9 cellular contexts compared by ENCODE assay signal in genomic region chr20:38927902-38928578, GRCh38. TPM values are rescaled to one million over a fixed set of nuclear protein-coding genes. Genes with fewer than 3 reads are reported as not detected.
A peak's percentile ranks its signal among the peaks of the same experiment; 100 is the strongest.
DNase-seq lines count a peak whose midpoint lies in the region; ATAC-seq, FAIRE-seq and TF ChIP-seq lines count a peak whose summit lies in the region.
"Had no signal": no experiment of that assay in that cellular context is flagged by ENCODE, and none has a peak within 500 bp of the region (broad histone marks: within the 10 kb centered on the region; RNA-seq: fewer than 3 reads in every experiment).

No MANE protein-coding gene starts in this region.

- no peaks in the 10 kb centered on the region; a peak in 1 of 5 replicates for H3K27me3 ChIP-seq in HepG2 (ENCODE audit: control insufficient read depth in 1 of 2, insufficient read depth in 2 of 2, low read length in 2 of 2)
- no peaks in the 10 kb centered on the region for H3K27me3 ChIP-seq in right lobe of liver
- no peaks in the 10 kb centered on the region for H3K27me3 ChIP-seq in gastroesophageal sphincter

- H3K4me1 ChIP-seq in HepG2 (ENCODE audit: insufficient read depth, low read length): peaks cover 74% of the 10 kb centered on the region
- H3K4me1 ChIP-seq in right lobe of liver: peaks cover 0 to 9% (median 2%) of the 10 kb centered on the region in 4 donors
- peaks cover 0 to 67% (median 6%) of the 10 kb centered on the region in 3 donors for H3K4me1 ChIP-seq in gastroesophageal sphincter

- in situ Hi-C loops in HepG2 (cut with HindIII; ENCODE audit: extremely low pct_ligation_motif_present, low pct_unique_long_range_greater_than_20kb): no loop called here

- BruUV-seq in HepG2 (replicated peaks; lab: Mats Ljungman, UMichigan): no TSS peak

- H3K9ac ChIP-seq in HepG2 (ENCODE audit: insufficient read depth, low read depth, low read length): peak overlapping the region; percentile 94
- H3K9ac ChIP-seq in SK-N-MC (ENCODE audit: insufficient read length): peak overlapping the region; percentile 94

- POLR2A ChIA-PET in HepG2 (lab: Yijun Ruan, JAX): interaction anchor here (1.3 to 3.4 kb wide), 3 partner anchors 14 to 121 kb away, joined by 4 to 41 read pairs (median 18); partner anchors contain the start of gene DHX35

- TF ChIP-seq CTCF in HepG2 (CRISPR knock-in tag; IDR thresholded peaks at IDR 0.05) (no peak), right lobe of liver (IDR thresholded peaks at IDR 0.05) (no peak), gastroesophageal sphincter (IDR thresholded peaks at IDR 0.05) (peak in 1 of 4 experiments; percentile 13)

- intact Hi-C loops in HepG2 (cut with micrococcal nuclease; ENCODE audit: unreplicated experiment) (no loop called here), right lobe of liver (cut with DNase I) (no loop called here)

- H3K27ac ChIP-seq in HepG2 (ENCODE audit: extremely low read length, insufficient read depth, low read length) (no peak overlapping the region), right lobe of liver (no peak overlapping the region), SK-N-MC (no peak overlapping the region), gastroesophageal sphincter (peak overlapping the region in 3 of 4 donors; percentile 85 to 88 (median 86))

- peaks cover 66% of the 10 kb centered on the region for H3K79me2 ChIP-seq in HepG2 (ENCODE audit: insufficient read depth, low read length)

- no peak overlapping the region for H2AFZ ChIP-seq in HepG2 (ENCODE audit: low read length)

- peak overlapping the region; percentile 85 to 99 (median 95) for H3K4me3 ChIP-seq in HepG2 (replicated peaks in 1 of 3; ENCODE audit: insufficient read depth in 1 of 3, low read depth in 2 of 3, low read length in 3 of 3)
- no peak overlapping the region for H3K4me3 ChIP-seq in right lobe of liver
- peak overlapping the region; percentile 95 for H3K4me3 ChIP-seq in SK-N-MC
- H3K4me3 ChIP-seq in gastroesophageal sphincter: peak overlapping the region; percentile 56 to 87

- ATAC-seq in HepG2 (no peak), right lobe of liver (no peak), gastroesophageal sphincter (no peak), GM21786 (IDR thresholded peaks at IDR 0.05; ENCODE audit: unreplicated experiment) (no peak), HG02610 (IDR thresholded peaks at IDR 0.05; ENCODE audit: unreplicated experiment) (no peak), GM18909 (IDR thresholded peaks at IDR 0.05; ENCODE audit: poor library complexity, unreplicated experiment) (no peak)

- TF ChIP-seq RAD21 in HepG2 (CRISPR knock-in tag; IDR thresholded peaks at IDR 0.05): no peak

- H3K36me3 ChIP-seq in HepG2 (replicated peaks in 1 of 2; ENCODE audit: control insufficient read depth in 1 of 2, insufficient read depth in 2 of 2, low read length in 2 of 2) (peaks cover 0 to 13% of the 10 kb centered on the region in 2 experiments; a peak in 4 of 5 replicates), right lobe of liver (no peaks in the 10 kb centered on the region), SK-N-MC (ENCODE audit: insufficient read depth, low read length) (peaks cover 13% of the 10 kb centered on the region; the same call in 1 of the 2 replicates), gastroesophageal sphincter (no peaks in the 10 kb centered on the region)

- no peak for DNase-seq in HepG2 (ENCODE audit: low spot score)
- no peak for DNase-seq in right lobe of liver
- no peak for DNase-seq in SK-N-MC (ENCODE audit: low read depth, low spot score)
- DNase-seq in SHP77 (lab: John Stamatoyannopoulos, UW): no peak

- FAIRE-seq in HepG2 (lab: Jason Lieb, UNC): peak; percentile 60
- FAIRE-seq: endometrium had no signal

- TF ChIP-seq EP300 in HepG2 (IDR thresholded peaks at IDR 0.05; ENCODE audit: low read depth in 2 of 2, low read length in 2 of 2): no peak
- TF ChIP-seq EP300 in HepG2 (CRISPR knock-in tag; IDR thresholded peaks at IDR 0.05; ENCODE audit: borderline replicate concordance): no peak
- no peak for TF ChIP-seq EP300 in gastroesophageal sphincter (IDR thresholded peaks at IDR 0.05)

- H3K9me3 ChIP-seq in HepG2 (ENCODE audit: low read length): no peaks in the 10 kb centered on the region
- H3K9me3 ChIP-seq in right lobe of liver: no peaks in the 10 kb centered on the region
- H3K9me3 ChIP-seq in SK-N-MC (ENCODE audit: low read depth, low read length): no peaks in the 10 kb centered on the region
- H3K9me3 ChIP-seq in gastroesophageal sphincter: no peaks in the 10 kb centered on the region

- H4K20me1 ChIP-seq in HepG2 (ENCODE audit: insufficient read depth, low read length): peaks cover 18% of the 10 kb centered on the region; the same call in 1 of the 2 replicates

- peak overlapping the region; percentile 87 for H3K4me2 ChIP-seq in HepG2 (ENCODE audit: low read depth, low read length)

- CTCF ChIA-PET in HepG2 (lab: Yijun Ruan, JAX; ENCODE audit: low intra/inter-chr PET ratio, low total read pairs): no interaction called here

- 50% methylated on average over 5 of the region's 5 CpGs for WGBS in HepG2 (ENCODE audit: low lambda C conversion rate)
- 67% methylated on average over 3 of the region's 5 CpGs for WGBS in right lobe of liver (ENCODE audit: insufficient coverage, low coverage, low lambda C conversion rate, missing lambda C conversion rate)
- WGBS in gastroesophageal sphincter (ENCODE audit: low coverage in 1 of 2), 2 donors: 62% methylated on average over 4 of the region's 5 CpGs; no CpG with 5 or more reads in 1 of the 2 donors

- TF ChIP-seq POLR2A in HepG2 (IDR thresholded peaks at IDR 0.05; ENCODE audit: insufficient read depth in 1 of 2, low read depth in 2 of 2, low read length in 2 of 2) (no peak; a peak in 1 of 4 replicates), right lobe of liver (IDR thresholded peaks at IDR 0.05) (no peak), gastroesophageal sphincter (IDR thresholded peaks at IDR 0.05) (no peak)

TF ChIP-seq in HepG2, 621 proteins besides CTCF, POLR2A, EP300 and RAD21 (continues in another document):
- TF ChIP-seq BORCS8-MEF2B (CRISPR knock-in tag; IDR thresholded peaks at IDR 0.05): peak; percentile 43; the same call in 1 of the 2 replicates
- 0 out of 2 replicates have a peak, but pooled peaks have one; percentile 50 for TF ChIP-seq NRL (CRISPR knock-in tag; IDR thresholded peaks at IDR 0.05; ENCODE audit: borderline replicate concordance)
- 0 out of 2 replicates have a peak, but pooled peaks have one; percentile 52 for TF ChIP-seq ZC3H4 (CRISPR knock-in tag; IDR thresholded peaks at IDR 0.05; ENCODE audit: borderline replicate concordance)
- no peak for TF ChIP-seq ZNF484 (CRISPR knock-in tag; IDR thresholded peaks at IDR 0.05; ENCODE audit: borderline replicate concordance, low read depth)

RNA-seq across cellular contexts. Expression of gene FAM83D, which starts 1.8 kb away (rescaled TPM):
- total RNA-seq in HepG2 (2016; rRNA removed; fragmentation: Illumina TruSeq; extraction: Trizol): 64.0 and 76.5 TPM in 2 replicates
- 7.7 and 8.1 TPM in 2 replicates for total RNA-seq in HepG2 (2016; cell fraction: cytosol; rRNA removed; fragmentation: Illumina TruSeq; extraction: Trizol; ENCODE audit: low read depth)
- 64.0 and 71.6 TPM in 2 replicates for total RNA-seq in HepG2 (2016; cell fraction: insoluble cytoplasmic fraction; rRNA removed; fragmentation: Illumina TruSeq; extraction: Trizol)
- 21.2 and 23.0 TPM in 2 replicates for total RNA-seq in HepG2 (2016; cell fraction: membrane; rRNA removed; fragmentation: Illumina TruSeq; extraction: Trizol)
- total RNA-seq in HepG2 (2016; cell fraction: nucleus; rRNA removed; fragmentation: Illumina TruSeq; extraction: Trizol): 31.3 and 37.7 TPM in 2 replicates
- polyA plus RNA-seq in HepG2 (2011; rRNA removed): 26.7 and 51.4 TPM in 2 replicates
- polyA plus RNA-seq in HepG2 (2011; cell fraction: cytosol; rRNA removed): 28.2 and 38.6 TPM in 2 replicates
- 23.7 and 42.3 TPM in 2 replicates for polyA plus RNA-seq in HepG2 (2011; cell fraction: nucleus; rRNA removed)
- 13.4 and 27.1 TPM in 2 replicates for polyA plus RNA-seq in HepG2 (2012)
- 3.9 and 4.0 TPM in 2 replicates for polyA plus RNA-seq in HepG2 (2016; cell fraction: cytosol; fragmentation: Illumina TruSeq; extraction: Trizol; ENCODE audit: low read depth)
- 80.4 and 80.8 TPM in 2 replicates for polyA plus RNA-seq in HepG2 (2016; cell fraction: insoluble cytoplasmic fraction; fragmentation: Illumina TruSeq; extraction: Trizol; ENCODE audit: low read depth)
- polyA plus RNA-seq in HepG2 (2016; cell fraction: membrane; fragmentation: Illumina TruSeq; extraction: Trizol; ENCODE audit: low read depth): 11.5 and 12.2 TPM in 2 replicates
- polyA plus RNA-seq in HepG2 (2016; cell fraction: nucleus; fragmentation: Illumina TruSeq; extraction: Trizol; ENCODE audit: insufficient read depth, low read depth): 61.5 and 62.0 TPM in 2 replicates
- polyA minus RNA-seq in HepG2 (2011; rRNA and poly(A)+ RNA removed; ENCODE audit: low replicate concordance): 42.3 and 93.4 TPM in 2 replicates
- polyA minus RNA-seq in HepG2 (2011; cell fraction: cytosol; rRNA and poly(A)+ RNA removed): 16.7 and 27.9 TPM in 2 replicates
- 19.5 and 32.3 TPM in 2 replicates for polyA minus RNA-seq in HepG2 (2011; cell fraction: nucleus; rRNA and poly(A)+ RNA removed)
- total RNA-seq in right lobe of liver: 1 to 10 TPM in 4 of 6 experiments, under 1 TPM in 2; 0.83 to 3.3 (median 1.7) TPM
- 100 to 1,000 TPM in 3 of 4 donors, 10 to 100 TPM in 1; 62.7 to 240 (median 158) TPM for total RNA-seq in gastroesophageal sphincter

RNA-seq across cellular contexts. Expression of gene DHX35, which starts 34.1 kb away (rescaled TPM):
- total RNA-seq in HepG2 (2016; rRNA removed; fragmentation: Illumina TruSeq; extraction: Trizol) (28.7 and 30.4 TPM in 2 replicates), right lobe of liver (1 to 10 TPM; 3.2 to 7.5 (median 4.8) TPM), gastroesophageal sphincter (10 to 100 TPM; 23.0 to 34.1 (median 25.6) TPM)
- total RNA-seq in HepG2 (2016; cell fraction: cytosol; rRNA removed; fragmentation: Illumina TruSeq; extraction: Trizol; ENCODE audit: low read depth): 5.2 and 6.7 TPM in 2 replicates
- 29.9 and 33.4 TPM in 2 replicates for total RNA-seq in HepG2 (2016; cell fraction: insoluble cytoplasmic fraction; rRNA removed; fragmentation: Illumina TruSeq; extraction: Trizol)
- 8.6 and 10.5 TPM in 2 replicates for total RNA-seq in HepG2 (2016; cell fraction: membrane; rRNA removed; fragmentation: Illumina TruSeq; extraction: Trizol)
- 35.4 and 36.9 TPM in 2 replicates for total RNA-seq in HepG2 (2016; cell fraction: nucleus; rRNA removed; fragmentation: Illumina TruSeq; extraction: Trizol)
- polyA plus RNA-seq in HepG2 (2011; rRNA removed): 25.8 and 26.2 TPM in 2 replicates
- 18.8 and 19.6 TPM in 2 replicates for polyA plus RNA-seq in HepG2 (2011; cell fraction: cytosol; rRNA removed)
- polyA plus RNA-seq in HepG2 (2011; cell fraction: nucleus; rRNA removed): 58.1 and 67.7 TPM in 2 replicates
- polyA plus RNA-seq in HepG2 (2012): 11.8 and 14.5 TPM in 2 replicates
- 1.6 and 1.8 TPM in 2 replicates for polyA plus RNA-seq in HepG2 (2016; cell fraction: cytosol; fragmentation: Illumina TruSeq; extraction: Trizol; ENCODE audit: low read depth)
- 24.2 and 25.5 TPM in 2 replicates for polyA plus RNA-seq in HepG2 (2016; cell fraction: insoluble cytoplasmic fraction; fragmentation: Illumina TruSeq; extraction: Trizol; ENCODE audit: low read depth)
- 4.9 TPM in 2 replicates for polyA plus RNA-seq in HepG2 (2016; cell fraction: membrane; fragmentation: Illumina TruSeq; extraction: Trizol; ENCODE audit: low read depth)
- 45.4 and 47.2 TPM in 2 replicates for polyA plus RNA-seq in HepG2 (2016; cell fraction: nucleus; fragmentation: Illumina TruSeq; extraction: Trizol; ENCODE audit: insufficient read depth, low read depth)
- polyA minus RNA-seq in HepG2 (2011; rRNA and poly(A)+ RNA removed; ENCODE audit: low replicate concordance): 25.6 and 28.7 TPM in 2 replicates
- polyA minus RNA-seq in HepG2 (2011; cell fraction: cytosol; rRNA and poly(A)+ RNA removed): 10.4 and 11.8 TPM in 2 replicates
- 46.6 and 48.2 TPM in 2 replicates for polyA minus RNA-seq in HepG2 (2011; cell fraction: nucleus; rRNA and poly(A)+ RNA removed)

Comparison
In these comparisons a context has a peak if more than half of its experiments do, and no peak if none do; other contexts are left out.
1. H3K4me3 ChIP-seq: peak in HepG2 (3 of 3), SK-N-MC (single experiment) and gastroesophageal sphincter (2 of 2); none in right lobe of liver (0 of 3).
2. H3K27ac ChIP-seq: peak in gastroesophageal sphincter (3 of 4); none in HepG2 (single experiment), right lobe of liver (0 of 3) and SK-N-MC (single experiment).